ENCODE assay signal across 8 cellular contexts in genomic region chr10:32055478-32056135, GRCh38. TPM values are rescaled to one million over a fixed set of nuclear protein-coding genes. Genes with fewer than 3 reads are reported as not detected.
A peak's percentile ranks its signal among the peaks of the same experiment; 100 is the strongest.
DNase-seq lines count a peak whose midpoint lies in the region; ATAC-seq and TF ChIP-seq lines count a peak whose summit lies in the region.

No MANE protein-coding gene starts in this region.

- peak overlapping the region; percentile 96 for H3K27ac ChIP-seq in IMR-90 (ENCODE audit: insufficient read depth, low read length)
- H3K27ac ChIP-seq in right atrium auricular region: peak overlapping the region; percentile 96 to 99
- H3K27ac ChIP-seq in psoas muscle: peak overlapping the region; percentile 98
- peak overlapping the region; percentile 99 for H3K27ac ChIP-seq in vagina

- TF ChIP-seq CTCF in IMR-90 (conservative IDR thresholded peaks at IDR 0.05; ENCODE audit: low read depth, low read length) (no peak), right atrium auricular region (IDR thresholded peaks at IDR 0.05) (no peak), psoas muscle (IDR thresholded peaks at IDR 0.05) (no peak), vagina (IDR thresholded peaks at IDR 0.05) (no peak)

- POLR2A ChIA-PET in IMR-90 (lab: Charles Lee; ENCODE audit: unreplicated experiment): no interaction called here

- H4K8ac ChIP-seq in IMR-90 (ENCODE audit: low read depth in 2 of 2, low read length in 2 of 2): peak overlapping the region; percentile 83

- no peaks in the 10 kb centered on the region for H3K27me3 ChIP-seq in IMR-90 (ENCODE audit: control insufficient read depth, insufficient read depth, low read length)
- H3K27me3 ChIP-seq in right atrium auricular region: no peaks in the 10 kb centered on the region
- H3K27me3 ChIP-seq in psoas muscle (ENCODE audit: insufficient read depth in 3 of 3, low read length in 2 of 3): no peaks in the 10 kb centered on the region
- H3K27me3 ChIP-seq in vagina: no peaks in the 10 kb centered on the region

- in situ Hi-C loops in G401 (cut with HindIII; ENCODE audit: low sequenced_read_pairs) (no loop called here), IMR-90 (cut with MboI; ENCODE audit: low sequenced_read_pairs) (no loop called here)

- peak overlapping the region; percentile 93 for H2AFZ ChIP-seq in IMR-90 (replicated peaks; ENCODE audit: low read length, poor library complexity)

- peak overlapping the region; percentile 19; the same call in 1 of the 3 replicates for H2BK15ac ChIP-seq in IMR-90 (ENCODE audit: low read depth, low read length)

- peak overlapping the region; percentile 88 for H2BK5ac ChIP-seq in IMR-90 (ENCODE audit: low read depth, low read length, poor library complexity, severe bottlenecking)

- peaks cover 6% of the 10 kb centered on the region; the same call in 1 of the 2 replicates for H3K9me1 ChIP-seq in IMR-90 (ENCODE audit: insufficient read depth, low read length)

- H3K9ac ChIP-seq in IMR-90 (ENCODE audit: low read depth, low read length): peak overlapping the region; percentile 97

- H4K5ac ChIP-seq in IMR-90 (ENCODE audit: low read depth, low read length): peak overlapping the region; percentile 85

- H3K4me2 ChIP-seq in IMR-90 (ENCODE audit: low read depth, low read length): peak overlapping the region; percentile 100

- H2AK5ac ChIP-seq in IMR-90 (ENCODE audit: low read depth, low read length): peak overlapping the region; percentile 84

- peak; percentile 62 for DNase-seq in G401 (ENCODE audit: low spot score)
- peak; percentile 41 for DNase-seq in IMR-90
- DNase-seq in SW 1271 (lab: John Stamatoyannopoulos, UW): peak; percentile 13 to 51
- DNase-seq in amniotic stem cell (lab: John Stamatoyannopoulos, UW): peak; percentile 27
- DNase-seq in right atrium auricular region (ENCODE audit: low spot score): peak; percentile 65
- DNase-seq in psoas muscle: peak; percentile 66 to 79
- DNase-seq in vagina (ENCODE audit: extremely low spot score in 2 of 2): no peak

- peak overlapping the region; percentile 62 for H2BK120ac ChIP-seq in IMR-90 (ENCODE audit: low read depth, low read length)

- peak overlapping the region; percentile 97 for H3K14ac ChIP-seq in IMR-90 (replicated peaks; ENCODE audit: low read depth, low read length)

- intact Hi-C loops in IMR-90 (cut with micrococcal nuclease): loop anchor here (2.0 to 10.0 kb wide), 2 partner anchors 149 to 291 kb away; partner anchors contain the start of gene EPC1
- intact Hi-C loops in psoas muscle (cut with DNase I): loop anchor here in 1 of 2 donors (5.0 to 10.0 kb wide), 2 partner anchors 82 to 289 kb away; partner anchors contain the start of gene EPC1
- intact Hi-C loops in vagina (cut with DNase I): loop anchor here (10.0 kb wide), 1 partner anchor 319 kb away; no protein-coding TSS in a partner anchor

- CTCF ChIA-PET in IMR-90 (lab: Yijun Ruan, JAX): no interaction called here

- dilution Hi-C loops in IMR-90 (cut with HindIII; ENCODE audit: low sequenced_read_pairs, unreplicated experiment): no loop called here

- peak overlapping the region; percentile 98 for H3K23ac ChIP-seq in IMR-90 (ENCODE audit: low read depth, low read length)

- no peaks in the 10 kb centered on the region for H3K36me3 ChIP-seq in IMR-90 (ENCODE audit: control insufficient read depth, insufficient read depth, low read length)
- H3K36me3 ChIP-seq in right atrium auricular region: no peaks in the 10 kb centered on the region
- H3K36me3 ChIP-seq in psoas muscle (ENCODE audit: insufficient read depth in 1 of 2, low read depth in 1 of 2): no peaks in the 10 kb centered on the region
- H3K36me3 ChIP-seq in vagina: no peaks in the 10 kb centered on the region

- peaks cover 47% of the 10 kb centered on the region for H4K20me1 ChIP-seq in IMR-90 (ENCODE audit: insufficient read depth, low read length)

- TSS peak; percentile 59 for BruUV-seq in IMR-90 (replicated peaks; lab: Mats Ljungman, UMichigan)

- no peak for TF ChIP-seq POLR2A in IMR-90 (IDR thresholded peaks at IDR 0.05; ENCODE audit: low read depth, low read length)
- no peak for TF ChIP-seq POLR2A in vagina (IDR thresholded peaks at IDR 0.05)

- H3K4ac ChIP-seq in IMR-90 (ENCODE audit: low read depth, low read length): peak overlapping the region; percentile 95

- TF ChIP-seq RAD21 in IMR-90 (IDR thresholded peaks at IDR 0.05; ENCODE audit: low read length): no peak

- H3K4me3 ChIP-seq in IMR-90 (ENCODE audit: insufficient read depth, low read depth, low read length) (peak overlapping the region; percentile 93), right atrium auricular region (peak overlapping the region; percentile 85 to 93), psoas muscle (peak overlapping the region; percentile 78), vagina (peak overlapping the region; percentile 94 to 95)

- no peak overlapping the region for H2BK20ac ChIP-seq in IMR-90 (ENCODE audit: low read depth, low read length)

- peak overlapping the region; percentile 82 for H4K91ac ChIP-seq in IMR-90 (ENCODE audit: insufficient read depth, low read depth, low read length)

- peaks cover 4% of the 10 kb centered on the region; the same call in 1 of the 2 replicates for H3K4me1 ChIP-seq in IMR-90 (ENCODE audit: control insufficient read depth, insufficient read depth, low read length)
- peaks cover 0 to 41% of the 10 kb centered on the region in 2 donors for H3K4me1 ChIP-seq in right atrium auricular region
- peaks cover 39% of the 10 kb centered on the region for H3K4me1 ChIP-seq in psoas muscle
- peaks cover 56% of the 10 kb centered on the region for H3K4me1 ChIP-seq in vagina

- ATAC-seq in GM21529 (IDR thresholded peaks at IDR 0.05; ENCODE audit: unreplicated experiment) (peak; percentile 43), IMR-90 (ENCODE audit: low read depth) (peak; percentile 62), psoas muscle (peak; percentile 74 to 79 (median 76))

- peaks cover 0 to 17% of the 10 kb centered on the region in 2 experiments; a peak in 2 of 4 replicates for H3K79me1 ChIP-seq in IMR-90 (ENCODE audit: low read depth in 1 of 2, low read length in 2 of 2)

- H3K56ac ChIP-seq in IMR-90 (ENCODE audit: extremely low read depth, insufficient read depth, low read length): peak overlapping the region; percentile 90; the same call in 1 of the 2 replicates

- WGBS in IMR-90 (ENCODE audit: extremely low coverage in 2 of 2, insufficient read length in 1 of 2), 2 experiments: 0% methylated on average over 37 of the region's 59 CpGs; no CpG with 5 or more reads in 1 of the 2 experiments
- WGBS in psoas muscle, 3 donors: 0 to 1% (median 1%) methylated on average over 55 to 59 of the region's 59 CpGs

- peak overlapping the region; percentile 95 for H2AK9ac ChIP-seq in IMR-90 (replicated peaks; ENCODE audit: low read depth, low read length, poor library complexity)

- no peaks in the 10 kb centered on the region for H3K9me3 ChIP-seq in IMR-90 (ENCODE audit: control insufficient read depth, insufficient read depth, low read length)
- H3K9me3 ChIP-seq in right atrium auricular region: no peaks in the 10 kb centered on the region
- H3K9me3 ChIP-seq in psoas muscle: no peaks in the 10 kb centered on the region
- H3K9me3 ChIP-seq in vagina: no peaks in the 10 kb centered on the region

- H3K18ac ChIP-seq in IMR-90 (ENCODE audit: low read depth, low read length): peak overlapping the region; percentile 75

TF ChIP-seq in IMR-90, 13 proteins besides CTCF, POLR2A, EP300 and RAD21:
- TF ChIP-seq USF2 (IDR thresholded peaks at IDR 0.05; ENCODE audit: low read depth, low read length) (no peak), BHLHE40 (IDR thresholded peaks at IDR 0.05; ENCODE audit: low read depth, low read length) (peak; percentile 9; the same call in 1 of the 2 replicates), FOS (IDR thresholded peaks at IDR 0.05; ENCODE audit: low read depth, low read length) (no peak)
TF ChIP-seq in IMR-90: peak in this region for 1.

RNA-seq across cellular contexts. Expression of gene KIF5B, which starts 0.6 kb away (rescaled TPM):
- total RNA-seq in G401 (2014; rRNA removed; shearing (Covaris generic)): 36.0 and 64.2 TPM in 2 replicates
- total RNA-seq in IMR-90 (2012; rRNA removed): 68.5 and 130 TPM in 2 replicates
- 26.7 and 33.5 TPM in 2 replicates for polyA plus RNA-seq in IMR-90 (2012; rRNA removed)
- 7.4 and 9.2 TPM in 2 replicates for polyA plus RNA-seq in IMR-90 (2012; cell fraction: cytosol; rRNA removed)
- polyA plus RNA-seq in IMR-90 (2012; cell fraction: nucleus; rRNA removed; ENCODE audit: low replicate concordance): 4.8 and 13.7 TPM in 2 replicates
- total RNA-seq in right atrium auricular region: 100 to 1,000 TPM; 142 to 155 TPM
- total RNA-seq in psoas muscle: 100 to 1,000 TPM in 2 of 4 donors, 10 to 100 TPM in 2; 87.7 to 124 (median 100) TPM
- polyA plus RNA-seq in psoas muscle: 100 to 1,000 TPM in 1 of 3 donors, 10 to 100 TPM in 2; 46.5 to 135 (median 47.2) TPM
- total RNA-seq in vagina: 74.2 TPM

Comparison
In these comparisons a context has a peak if more than half of its experiments do, and no peak if none do; other contexts are left out.
1. DNase-seq: peak in G401 (single experiment), IMR-90 (single experiment), SW 1271 (2 of 2), amniotic stem cell (single experiment), right atrium auricular region (single experiment) and psoas muscle (2 of 2); none in vagina (0 of 2).
2. Peak in every context shown above with its lines, with median percentiles within 50 percentile points of each other: ATAC-seq, H3K27ac ChIP-seq and H3K4me3 ChIP-seq.